ENCODE assay signal across 8 cellular contexts in the genomic region with DNA sequence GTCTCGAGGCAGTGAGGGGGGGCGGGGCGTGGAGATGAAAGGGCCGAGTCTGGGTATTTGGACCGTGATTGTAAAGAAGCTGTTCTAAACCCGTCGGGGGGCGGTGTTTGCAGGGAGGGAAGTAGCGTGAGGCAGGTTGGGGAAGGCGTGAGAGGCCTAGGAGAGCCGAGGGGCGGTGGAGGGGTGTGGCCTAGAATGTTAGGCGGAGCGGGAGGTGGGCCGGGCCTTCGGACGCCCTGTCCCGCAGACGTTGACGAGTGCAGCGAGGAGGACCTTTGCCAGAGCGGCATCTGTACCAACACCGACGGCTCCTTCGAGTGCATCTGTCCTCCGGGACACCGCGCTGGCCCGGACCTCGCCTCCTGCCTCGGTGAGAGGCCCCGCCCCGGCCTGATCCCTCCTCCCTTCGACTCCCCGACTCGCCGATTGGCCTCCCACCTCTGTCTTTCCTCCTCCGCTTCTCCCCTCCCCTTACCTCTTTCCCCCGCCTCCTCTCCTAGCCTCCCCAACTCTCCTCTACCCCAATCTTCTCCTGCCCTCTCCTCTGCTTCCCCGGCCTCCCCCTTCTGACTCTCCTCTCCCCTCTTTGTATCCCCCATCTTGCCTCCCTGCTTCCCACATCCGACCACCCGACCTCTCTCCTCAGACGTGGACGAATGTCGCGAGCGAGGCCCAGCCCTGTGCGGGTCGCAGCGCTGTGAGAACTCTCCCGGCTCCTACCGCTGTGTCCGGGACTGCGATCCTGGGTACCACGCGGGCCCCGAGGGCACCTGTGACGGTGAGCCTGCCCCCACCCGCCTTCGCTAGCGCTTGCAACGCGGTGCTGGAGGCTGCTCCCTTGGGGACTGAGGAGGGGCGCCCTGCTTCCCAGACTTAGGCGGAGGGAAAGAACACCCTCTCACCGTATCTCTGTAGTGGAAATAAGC. TPM values are rescaled to one million over a fixed set of nuclear protein-coding genes. Genes with fewer than 3 reads are reported as not detected.
A peak's percentile ranks its signal among the peaks of the same experiment; 100 is the strongest.
DNase-seq lines count a peak whose midpoint lies in the region; ATAC-seq, FAIRE-seq and TF ChIP-seq lines count a peak whose summit lies in the region.

No MANE protein-coding gene starts in this region.

- no peak for TF ChIP-seq CTCF in fibroblast of lung (conservative IDR thresholded peaks at IDR 0.05 in 1 of 2, IDR thresholded peaks at IDR 0.05 in 1 of 2; ENCODE audit: low read depth in 1 of 2, low read length in 2 of 2)
- TF ChIP-seq CTCF in neutrophil (IDR thresholded peaks at IDR 0.05) = no peak
- no peak for TF ChIP-seq CTCF in thoracic aorta (IDR thresholded peaks at IDR 0.05)

- peak overlapping the region; percentile 100 for H3K27ac Mint-ChIP-seq in activated T-cell treated with anti-CD3 and anti-CD28 coated beads, Interleukin-2, amount 50 U/mL, for 24 hours

- FAIRE-seq in urothelium cell line (lab: Jason Lieb, UNC) = no peak

- no peaks in the 10 kb centered on the region for H3K27me3 ChIP-seq in fibroblast of lung (ENCODE audit: control insufficient read depth, insufficient read depth, low read length)
- peaks cover 83% of the 10 kb centered on the region for H3K27me3 ChIP-seq in neutrophil
- no peaks in the 10 kb centered on the region for H3K27me3 ChIP-seq in thoracic aorta (replicated peaks; ENCODE audit: insufficient read depth)

- H3K36me3 Mint-ChIP-seq in activated T-cell treated with anti-CD3 and anti-CD28 coated beads, Interleukin-2, amount 50 U/mL, for 24 hours (ENCODE audit: low read depth) = peaks cover 44% of the 10 kb centered on the region

- H4K20me1 ChIP-seq in fibroblast of lung (ENCODE audit: control insufficient read depth, extremely low read depth, insufficient read depth, low read length) = no peaks in the 10 kb centered on the region

- peak overlapping the region; percentile 94 for H3K4me3 Mint-ChIP-seq in activated T-cell treated with anti-CD3 and anti-CD28 coated beads, Interleukin-2, amount 50 U/mL, for 24 hours

- H3K4me3 ChIP-seq in fibroblast of lung (replicated peaks in 1 of 4; ENCODE audit: control extremely low read depth in 1 of 4, insufficient read depth in 1 of 4, low read depth in 3 of 4, low read length in 4 of 4) (peak overlapping the region; percentile 47 to 65 (median 54)), neutrophil (ENCODE audit: low read depth in 1 of 2, low read length in 1 of 2) (peak overlapping the region; percentile 51 to 60), thoracic aorta (peak overlapping the region; percentile 57)

- H3K9me3 ChIP-seq in fibroblast of lung (ENCODE audit: control insufficient read depth, insufficient read depth, low read depth, low read length) (no peaks in the 10 kb centered on the region), neutrophil (no peaks in the 10 kb centered on the region), thoracic aorta (no peaks in the 10 kb centered on the region)

- no peak overlapping the region for H2AFZ ChIP-seq in fibroblast of lung (ENCODE audit: low read length)

- ATAC-seq in GM18502 (IDR thresholded peaks at IDR 0.05; ENCODE audit: poor library complexity, unreplicated experiment) = peak; percentile 53
- ATAC-seq in HG03280 (IDR thresholded peaks at IDR 0.05; ENCODE audit: unreplicated experiment) = peak; percentile 58
- ATAC-seq in thoracic aorta (ENCODE audit: insufficient number of reproducible peaks, low FRiP score, low read depth) = no peak

- no peaks in the 10 kb centered on the region for H3K79me2 ChIP-seq in fibroblast of lung (ENCODE audit: control insufficient read depth, insufficient read depth, low read length)

- peak overlapping the region; percentile 78 for H3K4me2 ChIP-seq in fibroblast of lung (ENCODE audit: extremely low read depth, insufficient read depth, low read length)

- H3K4me1 Mint-ChIP-seq in activated T-cell treated with anti-CD3 and anti-CD28 coated beads, Interleukin-2, amount 50 U/mL, for 24 hours (ENCODE audit: low read depth) = peaks cover 65% of the 10 kb centered on the region

- H3K9ac ChIP-seq in fibroblast of lung (ENCODE audit: insufficient read depth, low read length) = peak overlapping the region; percentile 62

- no peaks in the 10 kb centered on the region for H3K27me3 Mint-ChIP-seq in activated T-cell treated with anti-CD3 and anti-CD28 coated beads, Interleukin-2, amount 50 U/mL, for 24 hours

- no peaks in the 10 kb centered on the region for H3K9me3 Mint-ChIP-seq in activated T-cell treated with anti-CD3 and anti-CD28 coated beads, Interleukin-2, amount 50 U/mL, for 24 hours

- DNase-seq in NOMO-1 treated with dmso at 0.1 percent for 144 hours (lab: John Stamatoyannopoulos, UW; ENCODE audit: unreplicated experiment) = peak; percentile 92
- peak; percentile 90 for DNase-seq in activated T-cell treated with anti-CD3 and anti-CD28 coated beads, Interleukin-2, amount 50 U/mL, for 24 hours
- peak; percentile 75 to 89 for DNase-seq in fibroblast of lung (ENCODE audit: low read depth in 2 of 2)
- DNase-seq in thoracic aorta (ENCODE audit: low spot score) = no peak
- DNase-seq in urothelium cell line (ENCODE audit: low spot score) = no peak

- H3K27ac ChIP-seq in fibroblast of lung (ENCODE audit: insufficient read depth, low read length) (peak overlapping the region; percentile 78), neutrophil (no peak overlapping the region), thoracic aorta (peak overlapping the region in 1 of 2 donors; percentile 11)

- H3K36me3 ChIP-seq in fibroblast of lung (ENCODE audit: control insufficient read depth, insufficient read depth, low read length) (peaks cover 4% of the 10 kb centered on the region), neutrophil (no peaks in the 10 kb centered on the region), thoracic aorta (peaks cover 18% of the 10 kb centered on the region)

- H3K4me1 ChIP-seq in fibroblast of lung (ENCODE audit: control insufficient read depth, extremely low read depth, insufficient read depth, low read length) = peaks cover 6% of the 10 kb centered on the region
- peaks cover 26 to 29% of the 10 kb centered on the region in 2 experiments for H3K4me1 ChIP-seq in neutrophil (ENCODE audit: control insufficient read depth in 1 of 2, insufficient read depth in 1 of 2, low read depth in 1 of 2, low read length in 1 of 2)
- peaks cover 4 to 23% of the 10 kb centered on the region in 2 donors for H3K4me1 ChIP-seq in thoracic aorta (ENCODE audit: control insufficient read depth in 1 of 2, low read depth in 2 of 2)

RNA-seq across cellular contexts. Expression of a gene that starts 12.8 kb away (rescaled TPM):
- total RNA-seq in fibroblast of lung = 46.4 and 60.9 TPM in 2 replicates
- 29.6 and 31.7 TPM in 2 replicates for polyA plus RNA-seq in fibroblast of lung
- polyA plus RNA-seq in fibroblast of lung (2012) = 118 and 124 TPM in 2 replicates
- polyA minus RNA-seq in fibroblast of lung (ENCODE audit: low replicate concordance) = 119 and 145 TPM in 2 replicates
- total RNA-seq in thoracic aorta = 100 to 1,000 TPM; 687 to 905 TPM

RNA-seq across cellular contexts. Expression of a gene that starts 37.3 kb away (rescaled TPM):
- total RNA-seq in fibroblast of lung (22.3 and 43.4 TPM in 2 replicates), thoracic aorta (10 to 100 TPM; 36.0 to 78.4 TPM)
- 35.6 and 43.2 TPM in 2 replicates for polyA plus RNA-seq in fibroblast of lung
- polyA plus RNA-seq in fibroblast of lung (2012) = 63.9 and 95.7 TPM in 2 replicates
- polyA minus RNA-seq in fibroblast of lung (ENCODE audit: low replicate concordance) = 81.4 and 142 TPM in 2 replicates

Comparison
In these comparisons a context has a peak if more than half of its experiments do, and no peak if none do; other contexts are left out.
1. DNase-seq: peak in NOMO-1 treated with dmso at 0.1 percent for 144 hours (single experiment), activated T-cell treated with anti-CD3 and anti-CD28 coated beads, Interleukin-2, amount 50 U/mL, for 24 hours (single experiment) and fibroblast of lung (2 of 2); none in thoracic aorta (single experiment) and urothelium cell line (single experiment).
2. RNA of a gene that starts 12.8 kb away (total RNA-seq): 687 to 905 TPM in thoracic aorta; 46.4 to 60.9 TPM in fibroblast of lung; every median in the first group is over 10 times any median in the second.
3. Peak in every context shown above with its lines, with median percentiles within 50 percentile points of each other: H3K4me3 ChIP-seq.